Comparison of ENCODE assay signal across 1 cellular context in the genomic region with DNA sequence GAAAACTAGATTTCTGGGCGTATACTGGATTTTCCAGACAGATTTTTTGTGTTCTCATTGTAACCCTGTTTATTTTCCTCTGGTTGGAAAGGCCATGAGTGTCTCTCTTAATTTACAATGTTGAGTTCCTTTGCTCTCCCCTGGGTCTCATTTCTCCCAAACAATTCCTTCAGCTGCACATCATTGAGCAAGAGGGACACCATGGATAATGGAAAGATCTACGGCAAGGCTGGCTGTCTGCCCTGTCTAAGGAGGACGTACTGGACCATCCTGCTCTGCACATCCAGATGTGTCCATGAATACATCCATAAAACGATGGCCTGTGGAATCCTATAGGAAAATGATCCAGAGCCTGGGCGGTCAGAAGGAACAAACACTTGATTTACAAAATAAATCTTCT.
TF ChIP-seq lines count a peak whose summit lies in the region.

No MANE protein-coding gene starts in this region.

TF ChIP-seq in HepG2, 621 proteins besides CTCF, POLR2A, EP300 and RAD21 (continued from another document):
- TF ChIP-seq HMGXB3 (CRISPR knock-in tag; IDR thresholded peaks at IDR 0.05; ENCODE audit: borderline replicate concordance) (no peak), KAT2B (IDR thresholded peaks at IDR 0.05; ENCODE audit: borderline replicate concordance, low read depth, low read length) (no peak), NFYB (CRISPR knock-in tag; IDR thresholded peaks at IDR 0.05) (no peak), ZNF44 (CRISPR knock-in tag; IDR thresholded peaks at IDR 0.05) (no peak), ZNF644 (CRISPR knock-in tag; IDR thresholded peaks at IDR 0.05; ENCODE audit: low read depth) (no peak), ZBTB21 (CRISPR knock-in tag; IDR thresholded peaks at IDR 0.05) (no peak), ZNF558 (CRISPR knock-in tag; IDR thresholded peaks at IDR 0.05; ENCODE audit: borderline replicate concordance) (no peak)
- TF ChIP-seq, protein P1, sequence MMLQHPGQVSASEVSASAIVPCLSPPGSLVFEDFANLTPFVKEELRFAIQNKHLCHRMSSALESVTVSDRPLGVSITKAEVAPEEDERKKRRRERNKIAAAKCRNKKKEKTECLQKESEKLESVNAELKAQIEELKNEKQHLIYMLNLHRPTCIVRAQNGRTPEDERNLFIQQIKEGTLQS (CRISPR knock-in tag; IDR thresholded peaks at IDR 0.05), result no peak
- TF ChIP-seq, protein P2, sequence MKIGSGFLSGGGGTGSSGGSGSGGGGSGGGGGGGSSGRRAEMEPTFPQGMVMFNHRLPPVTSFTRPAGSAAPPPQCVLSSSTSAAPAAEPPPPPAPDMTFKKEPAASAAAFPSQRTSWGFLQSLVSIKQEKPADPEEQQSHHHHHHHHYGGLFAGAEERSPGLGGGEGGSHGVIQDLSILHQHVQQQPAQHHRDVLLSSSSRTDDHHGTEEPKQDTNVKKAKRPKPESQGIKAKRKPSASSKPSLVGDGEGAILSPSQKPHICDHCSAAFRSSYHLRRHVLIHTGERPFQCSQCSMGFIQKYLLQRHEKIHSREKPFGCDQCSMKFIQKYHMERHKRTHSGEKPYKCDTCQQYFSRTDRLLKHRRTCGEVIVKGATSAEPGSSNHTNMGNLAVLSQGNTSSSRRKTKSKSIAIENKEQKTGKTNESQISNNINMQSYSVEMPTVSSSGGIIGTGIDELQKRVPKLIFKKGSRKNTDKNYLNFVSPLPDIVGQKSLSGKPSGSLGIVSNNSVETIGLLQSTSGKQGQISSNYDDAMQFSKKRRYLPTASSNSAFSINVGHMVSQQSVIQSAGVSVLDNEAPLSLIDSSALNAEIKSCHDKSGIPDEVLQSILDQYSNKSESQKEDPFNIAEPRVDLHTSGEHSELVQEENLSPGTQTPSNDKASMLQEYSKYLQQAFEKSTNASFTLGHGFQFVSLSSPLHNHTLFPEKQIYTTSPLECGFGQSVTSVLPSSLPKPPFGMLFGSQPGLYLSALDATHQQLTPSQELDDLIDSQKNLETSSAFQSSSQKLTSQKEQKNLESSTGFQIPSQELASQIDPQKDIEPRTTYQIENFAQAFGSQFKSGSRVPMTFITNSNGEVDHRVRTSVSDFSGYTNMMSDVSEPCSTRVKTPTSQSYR (CRISPR knock-in tag; IDR thresholded peaks at IDR 0.05; ENCODE audit: borderline replicate concordance), result no peak
